ENCODE assay signal across 8 cellular contexts in the genomic region with DNA sequence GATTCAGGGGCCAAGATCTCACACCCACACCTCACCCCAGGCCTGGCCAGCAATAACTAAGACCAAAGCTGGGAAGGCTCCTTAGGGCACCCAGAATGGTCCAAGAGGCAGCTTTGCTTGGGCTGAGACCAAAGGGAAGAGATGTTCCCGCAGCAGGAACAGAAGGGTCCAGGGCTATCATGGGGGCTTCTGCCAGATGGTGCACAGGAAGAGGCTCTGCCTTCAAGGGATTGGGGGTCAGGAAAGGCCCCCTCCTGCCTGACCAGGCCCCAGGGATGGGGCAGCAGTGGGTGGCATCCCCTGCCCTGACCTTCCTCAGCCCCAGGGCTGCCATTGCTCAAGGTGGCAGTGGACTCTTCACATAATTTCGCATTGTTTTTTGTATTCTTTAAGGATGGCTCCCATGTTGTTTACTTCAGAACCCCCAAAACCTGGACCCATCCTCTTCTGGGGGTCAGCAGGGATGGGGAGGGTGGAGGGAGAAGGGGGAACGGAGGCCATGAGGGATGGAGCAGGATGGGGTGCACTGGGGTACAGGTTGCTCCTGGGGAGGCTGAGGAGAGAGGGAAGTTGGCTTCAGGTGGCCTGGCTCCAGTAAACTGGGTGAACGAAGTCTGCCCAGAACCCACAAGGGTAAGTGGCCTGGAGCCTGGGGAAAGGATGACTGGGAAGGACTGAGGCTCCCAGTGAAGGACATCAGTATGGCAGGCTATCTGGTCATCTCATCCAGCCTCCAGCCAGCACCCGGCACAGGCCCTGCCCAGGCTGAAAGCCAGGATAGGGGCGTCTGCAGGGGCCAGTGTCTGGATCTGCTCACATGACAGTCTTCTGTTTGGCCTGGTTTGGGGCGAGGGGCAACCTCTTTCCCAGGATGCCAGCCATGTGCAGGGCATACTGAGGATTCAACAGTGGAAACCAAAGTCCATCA. TPM values are rescaled to one million over a fixed set of nuclear protein-coding genes. Genes with fewer than 3 reads are reported as not detected.
A peak's percentile ranks its signal among the peaks of the same experiment; 100 is the strongest.
DNase-seq lines count a peak whose midpoint lies in the region; ATAC-seq and TF ChIP-seq lines count a peak whose summit lies in the region.

No MANE protein-coding gene starts in this region.

- H3K27ac Mint-ChIP-seq in Calu3 (ENCODE audit: unreplicated experiment), result peak overlapping the region; percentile 36

- no peak for TF ChIP-seq EP300 in ovary (IDR thresholded peaks at IDR 0.05)

- H3K27me3 ChIP-seq in colonic mucosa (no peaks in the 10 kb centered on the region), ovary (no peaks in the 10 kb centered on the region)

- no peak for TF ChIP-seq POLR2A in ovary (IDR thresholded peaks at IDR 0.05)

- BruUV-seq in Calu3 (replicated peaks; lab: Mats Ljungman, UMichigan), result no TSS peak

- no peaks in the 10 kb centered on the region for H3K9me3 ChIP-seq in colonic mucosa
- no peaks in the 10 kb centered on the region for H3K9me3 ChIP-seq in ovary

- H3K4me1 ChIP-seq in colonic mucosa, result peaks cover 46% of the 10 kb centered on the region
- peaks cover 44% of the 10 kb centered on the region for H3K4me1 ChIP-seq in ovary (ENCODE audit: insufficient read depth)

- WGBS in ovary, 3 donors, result 63 to 66% (median 65%) methylated on average over 7 of the region's 7 CpGs

- H3K4me3 ChIP-seq in colonic mucosa (no peak overlapping the region), ovary (no peak overlapping the region)

- DNase-seq in Calu3 (no peak), NAMALWA (ENCODE audit: low spot score) (peak; percentile 40), colonic mucosa (no peak), ovary (peak in 1 of 5 donors; percentile 49), NCI-H748 (lab: John Stamatoyannopoulos, UW; ENCODE audit: unreplicated experiment) (no peak)
- no peak for DNase-seq in activated CD4-positive, CD25-positive, alpha-beta regulatory T cell treated with anti-CD3 and anti-CD28 coated beads, Interleukin-2, amount 50 U/mL, for 72 hours

- H3K27ac ChIP-seq in colonic mucosa (peak overlapping the region; percentile 94), ovary (peak overlapping the region; percentile 16 to 19)

- peak overlapping the region; percentile 44 to 94 for H3K9ac ChIP-seq in colonic mucosa (ENCODE audit: low read depth in 2 of 2, low read length in 2 of 2)

- no peak for ATAC-seq in GM21529 (IDR thresholded peaks at IDR 0.05; ENCODE audit: unreplicated experiment)
- no peak for ATAC-seq in HG03469 (IDR thresholded peaks at IDR 0.05; ENCODE audit: unreplicated experiment)

- no peaks in the 10 kb centered on the region for H3K36me3 ChIP-seq in colonic mucosa
- no peaks in the 10 kb centered on the region for H3K36me3 ChIP-seq in ovary

- no peaks in the 10 kb centered on the region for H3K27me3 Mint-ChIP-seq in Calu3 (ENCODE audit: unreplicated experiment)

- no peaks in the 10 kb centered on the region for H3K9me3 Mint-ChIP-seq in Calu3 (ENCODE audit: low read depth, unreplicated experiment)

- H3K4me3 Mint-ChIP-seq in Calu3 (ENCODE audit: low read depth, unreplicated experiment), result peak overlapping the region; percentile 18

- intact Hi-C loops in Calu3 (cut with micrococcal nuclease; ENCODE audit: unreplicated experiment), result loop anchor here (10.0 kb wide), 1 partner anchor 124 kb away; no protein-coding TSS in a partner anchor
- intact Hi-C loops in colonic mucosa (cut with DNase I), result no loop called here
- intact Hi-C loops in ovary (cut with DNase I), result loop anchor here in 2 of 4 donors (5.0 to 10.0 kb wide), 2 partner anchors 114 to 126 kb away; a partner anchor contains a TSS

- CTCF ChIA-PET in Calu3 (lab: Charles Lee), result interaction anchor here (0.7 kb wide), 1 partner anchor 128 kb away, joined by 3 read pairs; no protein-coding TSS in a partner anchor

- H3K36me3 Mint-ChIP-seq in Calu3 (ENCODE audit: insufficient read depth, unreplicated experiment), result peaks cover 58% of the 10 kb centered on the region

- TF ChIP-seq CTCF in Calu3 (IDR thresholded peaks at IDR 0.05; ENCODE audit: unreplicated experiment) (no peak), colonic mucosa (IDR thresholded peaks at IDR 0.05) (no peak), ovary (IDR thresholded peaks at IDR 0.05) (no peak)

- peaks cover 31% of the 10 kb centered on the region for H3K4me1 Mint-ChIP-seq in Calu3 (ENCODE audit: low read depth, unreplicated experiment)

RNA-seq across cellular contexts. Expression of a gene that starts 2.6 kb away (rescaled TPM):
- 92.2 and 103 TPM in 2 replicates for total RNA-seq in Calu3 (2022)
- total RNA-seq in colonic mucosa, result 100 to 1,000 TPM; 122 to 146 TPM
- total RNA-seq in ovary, result 10 to 100 TPM; 45.1 to 76.0 (median 62.7) TPM
- polyA plus RNA-seq in ovary, result 10 to 100 TPM; 21.8 to 57.0 TPM

RNA-seq across cellular contexts. Expression of a gene that starts 56.7 kb away (rescaled TPM):
- total RNA-seq in Calu3 (2022) (36.2 and 41.7 TPM in 2 replicates), colonic mucosa (10 to 100 TPM; 52.2 to 58.5 TPM), ovary (10 to 100 TPM; 20.9 to 51.3 (median 31.1) TPM)
- 10 to 100 TPM; 16.7 to 21.6 TPM for polyA plus RNA-seq in ovary
